ENCODE assay signal across 9 cellular contexts in genomic region chr14:38197001-38197760, GRCh38.
A peak's percentile ranks its signal among the peaks of the same experiment; 100 is the strongest.
DNase-seq lines count a peak whose midpoint lies in the region; TF ChIP-seq lines count a peak whose summit lies in the region.
"Had no signal": no experiment of that assay in that cellular context is flagged by ENCODE, and none has a peak within 500 bp of the region (broad histone marks: within the 10 kb centered on the region; RNA-seq: fewer than 3 reads in every experiment).

No MANE protein-coding gene starts in this region.

- H3K4me3 ChIP-seq in retinal pigment epithelial cell (ENCODE audit: low read length), result no peak overlapping the region

- TF ChIP-seq CTCF in retinal pigment epithelial cell (conservative IDR thresholded peaks at IDR 0.05; ENCODE audit: low read depth, low read length), result peak; percentile 53

- DNase-seq in NCI-H1105 treated with DMSO at 0.1 percent for 48 hours (lab: John Stamatoyannopoulos, UW), result peak; percentile 36
- no peak for DNase-seq in NCI-H1105 (lab: John Stamatoyannopoulos, UW)
- peak; percentile 55 for DNase-seq in NCI-H69 (lab: John Stamatoyannopoulos, UW)
- DNase-seq in fibroblast of gingiva (ENCODE audit: low read depth), result peak; percentile 75
- no peak for DNase-seq in retinal pigment epithelial cell (ENCODE audit: low read depth)
- no peak for DNase-seq in OCI-M2 (lab: John Stamatoyannopoulos, UW; ENCODE audit: unreplicated experiment)
- DNase-seq in activated CD4-positive, alpha-beta T cell treated with anti-CD3 and anti-CD28 coated beads for 4 hours, result no peak
- DNase-seq in activated CD4-positive, alpha-beta T cell treated with anti-CD3 and anti-CD28 coated beads, Interleukin-2, amount 50 U/mL, for 4 hours, result no peak
- DNase-seq: T-cell had no signal

Comparison
In these comparisons a context has a peak if more than half of its experiments do, and no peak if none do; other contexts are left out.
1. DNase-seq: peak in NCI-H1105 treated with DMSO at 0.1 percent for 48 hours (single experiment), NCI-H69 (single experiment) and fibroblast of gingiva (single experiment); none in NCI-H1105 (single experiment), retinal pigment epithelial cell (single experiment), OCI-M2 (single experiment), activated CD4-positive, alpha-beta T cell treated with anti-CD3 and anti-CD28 coated beads for 4 hours (0 of 2) and activated CD4-positive, alpha-beta T cell treated with anti-CD3 and anti-CD28 coated beads, Interleukin-2, amount 50 U/mL, for 4 hours (0 of 2).